3 cellular contexts compared by ENCODE assay signal in genomic region chr12:57886590-57887363, GRCh38.
TF ChIP-seq lines count a peak whose summit lies in the region.

No MANE protein-coding gene starts in this region.

TF ChIP-seq in SK-N-SH, 30 proteins besides CTCF, POLR2A, EP300 and RAD21:
- TF ChIP-seq FOXJ3 (CRISPR knock-in tag; IDR thresholded peaks at IDR 0.05) (no peak), EZH2phosphoT487 (IDR thresholded peaks at IDR 0.05; ENCODE audit: borderline replicate concordance, low read depth) (no peak), NRF1 (IDR thresholded peaks at IDR 0.05; ENCODE audit: low read depth, low read length) (no peak), IRF3 (IDR thresholded peaks at IDR 0.05; ENCODE audit: low read depth, low read length) (no peak), ZBTB33 (IDR thresholded peaks at IDR 0.05; ENCODE audit: borderline replicate concordance, low read depth) (no peak), PBX3 (IDR thresholded peaks at IDR 0.05) (no peak), NFIC (IDR thresholded peaks at IDR 0.05; ENCODE audit: borderline replicate concordance) (no peak), RXRA (IDR thresholded peaks at IDR 0.05; ENCODE audit: borderline replicate concordance, low read depth) (no peak), TCF12 (IDR thresholded peaks at IDR 0.05) (no peak)

TF ChIP-seq in SK-N-SH treated with all-trans-retinoic acid at 6 μM for 48 hours, 23 proteins besides CTCF, POLR2A, EP300 and RAD21:
- TF ChIP-seq ARNTL (CRISPR knock-in tag; IDR thresholded peaks at IDR 0.05; ENCODE audit: borderline replicate concordance, low read depth) (no peak), ZFP3 (CRISPR knock-in tag; IDR thresholded peaks at IDR 0.05) (no peak), PATZ1 (CRISPR knock-in tag; IDR thresholded peaks at IDR 0.05; ENCODE audit: borderline replicate concordance) (no peak), TCF4 (CRISPR knock-in tag; IDR thresholded peaks at IDR 0.05; ENCODE audit: borderline replicate concordance) (no peak), CREB5 (CRISPR knock-in tag; IDR thresholded peaks at IDR 0.05; ENCODE audit: low read depth) (no peak), ZNF8 (CRISPR knock-in tag; IDR thresholded peaks at IDR 0.05) (no peak), ZC3H10 (CRISPR knock-in tag; IDR thresholded peaks at IDR 0.05) (no peak), RARB (CRISPR knock-in tag; IDR thresholded peaks at IDR 0.05) (no peak), ZNF565 (CRISPR knock-in tag; conservative IDR thresholded peaks at IDR 0.05; ENCODE audit: low read depth) (no peak), CSRNP3 (CRISPR knock-in tag; IDR thresholded peaks at IDR 0.05) (no peak), POU6F1 (CRISPR knock-in tag; IDR thresholded peaks at IDR 0.05; ENCODE audit: borderline replicate concordance, low read depth) (no peak), SNAI2 (CRISPR knock-in tag; IDR thresholded peaks at IDR 0.05) (no peak), ZNF70 (CRISPR knock-in tag; IDR thresholded peaks at IDR 0.05) (no peak), BACH2 (CRISPR knock-in tag; IDR thresholded peaks at IDR 0.05; ENCODE audit: borderline replicate concordance) (no peak), ESRRG (CRISPR knock-in tag; IDR thresholded peaks at IDR 0.05) (no peak), OSR1 (CRISPR knock-in tag; IDR thresholded peaks at IDR 0.05) (no peak), CSDC2 (CRISPR knock-in tag; IDR thresholded peaks at IDR 0.05) (no peak), TOX (CRISPR knock-in tag; IDR thresholded peaks at IDR 0.05; ENCODE audit: borderline replicate concordance) (no peak), ZFP30 (CRISPR knock-in tag; IDR thresholded peaks at IDR 0.05) (no peak)

TF ChIP-seq in K562, 482 proteins besides CTCF, POLR2A, EP300 and RAD21:
- TF ChIP-seq KLF1 (tag; IDR thresholded peaks at IDR 0.05) = no peak
- TF ChIP-seq POLR2AphosphoS2 (IDR thresholded peaks at IDR 0.05; ENCODE audit: low read length) = no peak
- TF ChIP-seq ZNF212 (CRISPR knock-in tag; IDR thresholded peaks at IDR 0.05) = no peak
- no peak for TF ChIP-seq MNT (conservative IDR thresholded peaks at IDR 0.05)
- peak; percentile 85 for TF ChIP-seq ZNF121 (CRISPR knock-in tag; conservative IDR thresholded peaks at IDR 0.05)
- TF ChIP-seq CREB1 (IDR thresholded peaks at IDR 0.05) = no peak
- TF ChIP-seq CREB1 (CRISPR knock-in tag; IDR thresholded peaks at IDR 0.05) = no peak
- no peak for TF ChIP-seq ZBTB2 (IDR thresholded peaks at IDR 0.05)
- no peak for TF ChIP-seq BMI1 (IDR thresholded peaks at IDR 0.05; ENCODE audit: low read length)
- TF ChIP-seq ETS1 (conservative IDR thresholded peaks at IDR 0.05; ENCODE audit: control insufficient read depth, low read depth, low read length) = no peak
- TF ChIP-seq SIX5 (IDR thresholded peaks at IDR 0.05; ENCODE audit: borderline replicate concordance in 1 of 2, insufficient read depth in 1 of 2, low read depth in 1 of 2, low read length in 2 of 2) = no peak
- peak; percentile 51; the same call in 1 of the 2 replicates for TF ChIP-seq BCOR (IDR thresholded peaks at IDR 0.05)
- TF ChIP-seq ELF4 (CRISPR knock-in tag; IDR thresholded peaks at IDR 0.05) = no peak
- no peak for TF ChIP-seq FOXA3 (CRISPR knock-in tag; conservative IDR thresholded peaks at IDR 0.05 in 1 of 2, IDR thresholded peaks at IDR 0.05 in 1 of 2)
- TF ChIP-seq MLLT1 (IDR thresholded peaks at IDR 0.05) = no peak
- no peak for TF ChIP-seq MCM3 (IDR thresholded peaks at IDR 0.05)
- no peak for TF ChIP-seq MEF2D (tag; conservative IDR thresholded peaks at IDR 0.05; ENCODE audit: low read depth)
- TF ChIP-seq ID3 (CRISPR knock-in tag; IDR thresholded peaks at IDR 0.05) = no peak
- TF ChIP-seq ID3 (tag; IDR thresholded peaks at IDR 0.05) = no peak
- no peak for TF ChIP-seq HOMEZ (CRISPR knock-in tag; IDR thresholded peaks at IDR 0.05)
- TF ChIP-seq GABPA (tag; conservative IDR thresholded peaks at IDR 0.05; ENCODE audit: low read depth) = no peak
- no peak for TF ChIP-seq ZNF3 (CRISPR knock-in tag; IDR thresholded peaks at IDR 0.05)
- TF ChIP-seq PATZ1 (CRISPR knock-in tag; IDR thresholded peaks at IDR 0.05; ENCODE audit: borderline replicate concordance) = no peak
- no peak for TF ChIP-seq ZNF140 (CRISPR knock-in tag; IDR thresholded peaks at IDR 0.05)
- no peak for TF ChIP-seq ZNF785 (CRISPR knock-in tag; IDR thresholded peaks at IDR 0.05)
- peak; percentile 27 for TF ChIP-seq RBM25 (IDR thresholded peaks at IDR 0.05; ENCODE audit: low read depth, low read length, severe bottlenecking)
